ENCODE assay signal across 20 cellular contexts in the genomic region with DNA sequence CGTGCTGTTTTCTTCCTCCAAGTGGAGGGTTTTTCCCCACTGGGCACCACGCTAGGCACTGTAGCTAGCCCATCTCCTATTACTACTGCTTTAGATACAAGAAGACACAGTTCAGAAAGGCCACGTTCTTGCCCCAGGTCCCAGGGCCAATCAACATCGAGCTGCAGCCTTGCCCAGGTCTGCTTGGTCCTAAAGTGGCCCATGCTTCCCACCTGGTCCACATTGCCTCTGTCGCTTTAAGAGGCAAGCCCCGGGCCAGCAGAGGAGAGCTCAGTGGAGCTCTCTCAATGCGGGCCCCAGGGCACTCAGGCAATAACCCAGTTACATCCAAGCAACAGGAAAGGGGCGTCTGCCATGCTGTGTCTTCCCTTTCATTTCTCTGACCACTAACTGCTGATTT.
DNase-seq lines count a peak whose midpoint lies in the region; ATAC-seq and TF ChIP-seq lines count a peak whose summit lies in the region.
"Had no signal": no experiment of that assay in that cellular context is flagged by ENCODE, and none has a peak within 500 bp of the region (broad histone marks: within the 10 kb centered on the region; RNA-seq: fewer than 3 reads in every experiment).

No MANE protein-coding gene starts in this region.

- TF ChIP-seq POLR2A in NB4 (IDR thresholded peaks at IDR 0.05; ENCODE audit: extremely low read depth, insufficient read length), result no peak

- DNase-seq in NB4 (ENCODE audit: low read depth), result peak; percentile 27
- DNase-seq in dorsolateral prefrontal cortex, result peak in 2 of 10 donors; percentile 30 to 37
- DNase-seq in hypothalamus (lab: John Stamatoyannopoulos, UW), result no peak
- DNase-seq in AML-193 (lab: John Stamatoyannopoulos, UW), result no peak
- DNase-seq: activated CD4-positive, alpha-beta T cell treated with anti-CD3 and anti-CD28 coated beads, Interleukin-2, amount 10 ng/mL, durations not matched to agents 24 days and 14 days; activated effector memory CD4-positive, alpha-beta T cell treated with anti-CD3 and anti-CD28 coated beads, Interleukin-2, amount 50 U/mL, for 16 hours; activated naive CD8-positive, alpha-beta T cell treated with anti-CD3 and anti-CD28 coated beads, Interleukin-2, amount 10 ng/mL, durations not matched to agents 7 days and 5 days; activated T-cell treated with anti-CD3 and anti-CD28 coated beads, Interleukin-2, amount 50 U/mL, for 1 hour; cerebellar nuclear complex; GM23248; HFFc6; kidney glomerular epithelial cell; NCI-H1105; NCI-H524 treated with DMSO at 0.1 percent for 48 hours; SHP77 treated with DMSO at 0.1 percent for 48 hours; T-helper 9 cell had no signal

- H3K9me3 ChIP-seq in muscle layer of colon (ENCODE audit: low read length), result no peaks in the 10 kb centered on the region

- TF ChIP-seq CTCF in NB4 (IDR thresholded peaks at IDR 0.05; ENCODE audit: low read depth, low read length) (no peak), dorsolateral prefrontal cortex (IDR thresholded peaks at IDR 0.05 in 54 of 56, conservative IDR thresholded peaks at IDR 0.05 in 2 of 56; ENCODE audit: low read depth in 1 of 56, partially characterized antibody in 56 of 56) (no peak)

- no peak overlapping the region for H3K4me3 ChIP-seq in NB4 (ENCODE audit: low read depth, low read length)
- no peak overlapping the region for H3K4me3 ChIP-seq in dorsolateral prefrontal cortex
- no peak overlapping the region for H3K4me3 ChIP-seq in muscle layer of colon (ENCODE audit: low read depth in 1 of 2, low read length in 2 of 2)
- H3K4me3 ChIP-seq: GM23248, neural progenitor cell had no signal

- H3K27ac ChIP-seq in dorsolateral prefrontal cortex, result peak overlapping the region in 58 of 59 donors; percentile 74 to 98 (median 93)
- peak overlapping the region; percentile 71 for H3K27ac ChIP-seq in muscle layer of colon (ENCODE audit: low read depth, low read length)
- peak overlapping the region; percentile 90 for H3K27ac ChIP-seq in temporal lobe (ENCODE audit: low read depth, low read length)
- H3K27ac ChIP-seq: GM23248, neural progenitor cell had no signal

- peaks cover 6% of the 10 kb centered on the region for H3K36me3 ChIP-seq in muscle layer of colon (ENCODE audit: insufficient read depth, low read length)
- H3K36me3 ChIP-seq: neural progenitor cell had no signal

- peaks cover 54% of the 10 kb centered on the region for H3K4me1 ChIP-seq in muscle layer of colon (ENCODE audit: insufficient read depth, low read length)

- intact Hi-C loops in dorsolateral prefrontal cortex (cut with DNase I), result loop anchor here (5.0 kb wide), 2 partner anchors 33 to 93 kb away; no protein-coding TSS in a partner anchor

- no peak overlapping the region for H3K9ac ChIP-seq in muscle layer of colon (ENCODE audit: low read length)
- H3K9ac ChIP-seq: GM23248, neural progenitor cell had no signal

- no peak for ATAC-seq in GM21447 (IDR thresholded peaks at IDR 0.05; ENCODE audit: unreplicated experiment)

- no peaks in the 10 kb centered on the region for H3K27me3 ChIP-seq in dorsolateral prefrontal cortex
- H3K27me3 ChIP-seq in muscle layer of colon (ENCODE audit: control insufficient read depth in 1 of 2, insufficient read depth in 2 of 2, low read length in 2 of 2), result no peaks in the 10 kb centered on the region
- H3K27me3 ChIP-seq: neural progenitor cell had no signal
